Comparison of ENCODE assay signal across 16 cellular contexts in the genomic region with DNA sequence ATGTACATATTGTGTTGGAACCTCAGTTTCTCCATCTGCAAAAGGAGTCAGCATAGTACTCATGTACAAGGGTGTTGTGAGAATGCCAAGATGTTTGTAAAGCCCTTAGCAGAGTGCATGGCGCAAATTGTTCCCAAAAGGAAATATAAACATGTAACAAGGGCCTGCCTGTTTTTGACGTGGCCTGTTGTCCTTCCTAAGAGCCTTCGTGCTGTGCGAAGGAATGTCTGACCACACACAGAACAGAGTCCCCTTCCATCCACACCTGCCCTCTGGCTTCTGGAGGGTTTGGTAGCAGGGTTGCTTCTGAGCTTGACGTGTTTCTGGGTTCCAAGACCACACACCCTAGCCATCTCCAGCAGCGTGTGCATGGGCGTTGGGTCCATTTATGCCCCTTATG. TPM values are rescaled to one million over a fixed set of nuclear protein-coding genes. Genes with fewer than 3 reads are reported as not detected.
A peak's percentile ranks its signal among the peaks of the same experiment; 100 is the strongest.
DNase-seq lines count a peak whose midpoint lies in the region; ATAC-seq and TF ChIP-seq lines count a peak whose summit lies in the region.
"Had no signal": no experiment of that assay in that cellular context is flagged by ENCODE, and none has a peak within 500 bp of the region (broad histone marks: within the 10 kb centered on the region; RNA-seq: fewer than 3 reads in every experiment).

No MANE protein-coding gene starts in this region.

- peak overlapping the region; percentile 18 for H2AFZ ChIP-seq in mammary epithelial cell (ENCODE audit: low read depth, low read length)
- H2AFZ ChIP-seq: GM23248 had no signal

- no peak for DNase-seq in mammary epithelial cell
- DNase-seq in left lung = no peak
- no peak for DNase-seq in activated CD8-positive, alpha-beta T cell treated with anti-CD3 and anti-CD28 coated beads, Interleukin-2, amount 10 ng/mL, durations not matched to agents 7 days and 5 days
- no peak for DNase-seq in germinal center (ENCODE audit: low spot score)
- DNase-seq: CD4-positive, CD25-positive, alpha-beta regulatory T cell; GM23248; Kasumi-1; MG63; NCI-H1417; NCI-H187; NCI-H446; NCI-H526; Right ventricle myocardium superior had no signal

- H3K9me3 Mint-ChIP-seq in activated CD8-positive, alpha-beta T cell treated with anti-CD3 and anti-CD28 coated beads, Interleukin-2, amount 10 ng/mL, durations not matched to agents 7 days and 5 days (ENCODE audit: insufficient read depth) = no peaks in the 10 kb centered on the region
- H3K9me3 Mint-ChIP-seq: CD4-positive, CD25-positive, alpha-beta regulatory T cell had no signal

- peaks cover 16% of the 10 kb centered on the region for H3K27me3 Mint-ChIP-seq in activated CD8-positive, alpha-beta T cell treated with anti-CD3 and anti-CD28 coated beads, Interleukin-2, amount 10 ng/mL, durations not matched to agents 7 days and 5 days (ENCODE audit: low read depth)

- H4K20me1 ChIP-seq in mammary epithelial cell (ENCODE audit: insufficient read depth, low read length) = no peaks in the 10 kb centered on the region

- H3K27ac ChIP-seq in HUES6 (ENCODE audit: low read depth, low read length) (peak overlapping the region; percentile 93), mammary epithelial cell (ENCODE audit: insufficient read depth, low read depth, low read length) (no peak overlapping the region), left lung (no peak overlapping the region)
- H3K27ac ChIP-seq: GM23248 had no signal

- BruUV-seq in mammary epithelial cell (replicated peaks; lab: Mats Ljungman, UMichigan) = no TSS peak

- no peak overlapping the region for H3K4me3 Mint-ChIP-seq in activated CD8-positive, alpha-beta T cell treated with anti-CD3 and anti-CD28 coated beads, Interleukin-2, amount 10 ng/mL, durations not matched to agents 7 days and 5 days
- H3K4me3 Mint-ChIP-seq: CD4-positive, CD25-positive, alpha-beta regulatory T cell had no signal

- no peaks in the 10 kb centered on the region for H3K36me3 ChIP-seq in HUES6 (ENCODE audit: control insufficient read depth, insufficient read depth, low read length)
- H3K36me3 ChIP-seq in mammary epithelial cell (ENCODE audit: insufficient read depth, low read length) = no peaks in the 10 kb centered on the region
- no peaks in the 10 kb centered on the region for H3K36me3 ChIP-seq in left lung
- H3K36me3 ChIP-seq: MG63 had no signal

- H3K4me3 ChIP-seq in HUES6 (ENCODE audit: low read depth, low read length) = peak overlapping the region; percentile 4
- H3K4me3 ChIP-seq in mammary epithelial cell (replicated peaks in 1 of 3; ENCODE audit: insufficient read depth in 1 of 3, low read depth in 2 of 3, low read length in 3 of 3) = no peak overlapping the region
- H3K4me3 ChIP-seq in left lung = no peak overlapping the region
- H3K4me3 ChIP-seq: GM23248, MG63 had no signal

- peaks cover 55% of the 10 kb centered on the region for H3K4me1 ChIP-seq in HUES6 (ENCODE audit: control insufficient read depth, insufficient read depth, low read length)
- H3K4me1 ChIP-seq in mammary epithelial cell (ENCODE audit: insufficient read depth, low read length) = peaks cover 7% of the 10 kb centered on the region
- no peaks in the 10 kb centered on the region for H3K4me1 ChIP-seq in left lung

- H3K27me3 ChIP-seq in HUES6 (ENCODE audit: control insufficient read depth, insufficient read depth, low read length) (no peaks in the 10 kb centered on the region), mammary epithelial cell (ENCODE audit: insufficient read depth, low read length) (no peaks in the 10 kb centered on the region), left lung (no peaks in the 10 kb centered on the region)
- H3K27me3 ChIP-seq: MG63 had no signal

- H3K9me3 ChIP-seq in HUES6 (ENCODE audit: control insufficient read depth, insufficient read depth, low read depth, low read length) (no peaks in the 10 kb centered on the region), mammary epithelial cell (replicated peaks; ENCODE audit: insufficient read depth, low read length) (no peaks in the 10 kb centered on the region), left lung (no peaks in the 10 kb centered on the region)
- H3K9me3 ChIP-seq: MG63 had no signal

- in situ Hi-C loops in mammary epithelial cell (cut with MboI; ENCODE audit: low sequenced_read_pairs in 2 of 2) = no loop called here

- POLR2A ChIA-PET in activated CD8-positive, alpha-beta T cell treated with anti-CD3 and anti-CD28 coated beads, Interleukin-2, amount 10 ng/mL, durations not matched to agents 7 days and 5 days (lab: Charles Lee) = interaction anchor here (1.6 kb wide), 1 partner anchor 10 kb away, joined by 3 read pairs; no protein-coding TSS in a partner anchor

- no peaks in the 10 kb centered on the region for H3K4me1 Mint-ChIP-seq in activated CD8-positive, alpha-beta T cell treated with anti-CD3 and anti-CD28 coated beads, Interleukin-2, amount 10 ng/mL, durations not matched to agents 7 days and 5 days (ENCODE audit: low read depth)

- no peak overlapping the region for H3K27ac Mint-ChIP-seq in activated CD8-positive, alpha-beta T cell treated with anti-CD3 and anti-CD28 coated beads, Interleukin-2, amount 10 ng/mL, durations not matched to agents 7 days and 5 days

- no peak overlapping the region for H3K4me2 ChIP-seq in mammary epithelial cell (ENCODE audit: insufficient read depth, low read depth, low read length)

- intact Hi-C loops in mammary epithelial cell (cut with micrococcal nuclease) (no loop called here), left lung (cut with DNase I) (no loop called here)

- H3K36me3 Mint-ChIP-seq in activated CD8-positive, alpha-beta T cell treated with anti-CD3 and anti-CD28 coated beads, Interleukin-2, amount 10 ng/mL, durations not matched to agents 7 days and 5 days (ENCODE audit: low read depth) = no peaks in the 10 kb centered on the region
- H3K36me3 Mint-ChIP-seq: CD4-positive, CD25-positive, alpha-beta regulatory T cell had no signal

- 59% methylated on average over 7 of the region's 7 CpGs for WGBS in mammary epithelial cell (ENCODE audit: low coverage, missing lambda C conversion rate)

- dilution Hi-C loops in mammary epithelial cell (cut with HindIII; ENCODE audit: low sequenced_read_pairs) = loop anchor here (5.0 kb wide), 2 partner anchors 43 to 52 kb away; no protein-coding TSS in a partner anchor

- TF ChIP-seq CTCF in mammary epithelial cell (conservative IDR thresholded peaks at IDR 0.05 in 1 of 2, IDR thresholded peaks at IDR 0.05 in 1 of 2; ENCODE audit: extremely low read depth in 1 of 2, insufficient read depth in 1 of 2, low read depth in 1 of 2, low read length in 2 of 2) = no peak
- TF ChIP-seq CTCF in left lung (IDR thresholded peaks at IDR 0.05) = no peak

- peak; percentile 21 for ATAC-seq in left lung
- no peak for ATAC-seq in HG03139 (IDR thresholded peaks at IDR 0.05; ENCODE audit: unreplicated experiment)
- no peak for ATAC-seq in GM19467 (IDR thresholded peaks at IDR 0.05; ENCODE audit: unreplicated experiment)
- no peak for ATAC-seq in activated CD8-positive, alpha-beta T cell treated with anti-CD3 and anti-CD28 coated beads, Interleukin-2, amount 10 ng/mL, durations not matched to agents 7 days and 5 days

- H3K9ac ChIP-seq in HUES6 (ENCODE audit: low read length) (peak overlapping the region; percentile 87), mammary epithelial cell (ENCODE audit: insufficient read depth, low read length) (no peak overlapping the region)
- H3K9ac ChIP-seq: GM23248 had no signal

- H3K79me2 ChIP-seq in mammary epithelial cell (ENCODE audit: insufficient read depth, low read length) = no peaks in the 10 kb centered on the region

- CTCF ChIA-PET in mammary epithelial cell (lab: Charles Lee; ENCODE audit: low non-redundant PET) = no interaction called here
- CTCF ChIA-PET in activated CD8-positive, alpha-beta T cell treated with anti-CD3 and anti-CD28 coated beads, Interleukin-2, amount 10 ng/mL, durations not matched to agents 7 days and 5 days (lab: Charles Lee) = no interaction called here

RNA-seq across cellular contexts. Expression of a gene that starts 34.9 kb away (rescaled TPM):
- total RNA-seq in mammary epithelial cell (1 to 10 TPM; 2.7 to 2.8 TPM), left lung (10 to 100 TPM; 21.9 to 35.4 TPM)
- polyA plus RNA-seq in mammary epithelial cell = 1.9 TPM
- 6.5 TPM for polyA minus RNA-seq in mammary epithelial cell
- total RNA-seq in activated CD8-positive, alpha-beta T cell treated with anti-CD3 and anti-CD28 coated beads, Interleukin-2, amount 10 ng/mL, durations not matched to agents 7 days and 5 days = 1 to 10 TPM; 2.3 to 2.7 TPM

Comparison
In these comparisons a context has a peak if more than half of its experiments do, and no peak if none do; other contexts are left out.
1. RNA of a gene that starts 34.9 kb away (total RNA-seq): 21.9 to 35.4 TPM in left lung; 2.7 to 2.8 TPM in mammary epithelial cell and 2.3 to 2.7 TPM in activated CD8-positive, alpha-beta T cell treated with anti-CD3 and anti-CD28 coated beads, Interleukin-2, amount 10 ng/mL, durations not matched to agents 7 days and 5 days; every median in the first group is over 4 times any median in the second.